1 cellular context compared by ENCODE assay signal in genomic region chr17:8405499-8406016, GRCh38.
TF ChIP-seq lines count a peak whose summit lies in the region.

No MANE protein-coding gene starts in this region.

TF ChIP-seq in HepG2, 621 proteins besides CTCF, POLR2A, EP300 and RAD21 (continued from another document):
- TF ChIP-seq ZNF276 (CRISPR knock-in tag; IDR thresholded peaks at IDR 0.05; ENCODE audit: low read depth) (0 out of 2 replicates have a peak, but pooled peaks have one; percentile 51), THAP7 (CRISPR knock-in tag; IDR thresholded peaks at IDR 0.05) (no peak), NONO (IDR thresholded peaks at IDR 0.05) (no peak), NONO (CRISPR knock-in tag; conservative IDR thresholded peaks at IDR 0.05) (no peak), ZNF225 (CRISPR knock-in tag; IDR thresholded peaks at IDR 0.05) (no peak), SP1 (IDR thresholded peaks at IDR 0.05) (no peak), SP1 (CRISPR knock-in tag; IDR thresholded peaks at IDR 0.05) (no peak), CREBL2 (CRISPR knock-in tag; IDR thresholded peaks at IDR 0.05; ENCODE audit: borderline replicate concordance) (no peak), POGK (CRISPR knock-in tag; conservative IDR thresholded peaks at IDR 0.05) (no peak)
TF ChIP-seq in HepG2: peak in this region for 19.
